In genomic region chr2:198387677-198388076, GRCh38 we compare ENCODE assay signal across 9 cellular contexts.
"Had no signal": no experiment of that assay in that cellular context is flagged by ENCODE, and none has a peak within 500 bp of the region (broad histone marks: within the 10 kb centered on the region; RNA-seq: fewer than 3 reads in every experiment).

No MANE protein-coding gene starts in this region.

- DNase-seq: GM23248, GOT3, H7, H9, HCEC 1CT, HFFc6 had no signal

- ATAC-seq: GM23338, HCT116 had no signal

- H3K4me1 ChIP-seq: HAP-1 had no signal

- H3K36me3 ChIP-seq: HAP-1 had no signal

- H3K9me3 ChIP-seq: HAP-1 had no signal

- H3K4me3 ChIP-seq: GM23248, GM23338, HAP-1 had no signal
